In genomic region chr13:46289260-46289955, GRCh38 we compare ENCODE assay signal across 13 cellular contexts.
A peak's percentile ranks its signal among the peaks of the same experiment; 100 is the strongest.
DNase-seq lines count a peak whose midpoint lies in the region; ATAC-seq and TF ChIP-seq lines count a peak whose summit lies in the region.
"Had no signal": no experiment of that assay in that cellular context is flagged by ENCODE, and none has a peak within 500 bp of the region (broad histone marks: within the 10 kb centered on the region; RNA-seq: fewer than 3 reads in every experiment).

No MANE protein-coding gene starts in this region.

- H3K4me3 ChIP-seq in OCI-LY7 (ENCODE audit: low read depth, low read length, poor library complexity, severe bottlenecking) = no peak overlapping the region
- H3K4me3 ChIP-seq: esophagus muscularis mucosa, heart left ventricle had no signal

- H2AFZ ChIP-seq in OCI-LY7 (ENCODE audit: low read length) = no peak overlapping the region

- H3K79me2 ChIP-seq in OCI-LY7 (ENCODE audit: insufficient read depth, low read depth, low read length) = no peaks in the 10 kb centered on the region

- TF ChIP-seq CTCF in C4-2B (conservative IDR thresholded peaks at IDR 0.05) (peak; percentile 58), OCI-LY7 (conservative IDR thresholded peaks at IDR 0.05; ENCODE audit: low read length) (peak; percentile 58; the same call in 1 of the 2 replicates)

- CTCF ChIA-PET in OCI-LY7 (lab: Charles Lee; ENCODE audit: unreplicated experiment) = no interaction called here

- intact Hi-C loops in OCI-LY7 (cut with micrococcal nuclease; ENCODE audit: unreplicated experiment) = no loop called here

- no peaks in the 10 kb centered on the region for H3K9me2 ChIP-seq in OCI-LY7 (ENCODE audit: insufficient read depth, low read length)

- H4K20me1 ChIP-seq in OCI-LY7 (ENCODE audit: insufficient read depth, low read length) = no peaks in the 10 kb centered on the region

- H3K4me2 ChIP-seq in OCI-LY7 (ENCODE audit: low read length) = no peak overlapping the region

- POLR2A ChIA-PET in OCI-LY7 (lab: Charles Lee) = no interaction called here

- no peaks in the 10 kb centered on the region for H3K4me1 ChIP-seq in OCI-LY7 (ENCODE audit: insufficient read depth, low read length, poor library complexity, severe bottlenecking)
- H3K4me1 ChIP-seq: esophagus muscularis mucosa, heart left ventricle had no signal

- ATAC-seq in GM19395 (IDR thresholded peaks at IDR 0.05; ENCODE audit: unreplicated experiment) (peak; percentile 5), GM19467 (IDR thresholded peaks at IDR 0.05; ENCODE audit: unreplicated experiment) (no peak), HG03520 (IDR thresholded peaks at IDR 0.05; ENCODE audit: unreplicated experiment) (no peak), HG02623 (IDR thresholded peaks at IDR 0.05; ENCODE audit: unreplicated experiment) (no peak)
- ATAC-seq: sciatic nerve had no signal

- no peaks in the 10 kb centered on the region for H3K36me3 ChIP-seq in OCI-LY7 (ENCODE audit: insufficient read depth, low read length)
- H3K36me3 ChIP-seq: esophagus muscularis mucosa, heart left ventricle had no signal

- no peak overlapping the region for H3K27ac ChIP-seq in C4-2B
- no peak overlapping the region for H3K27ac ChIP-seq in OCI-LY7 (ENCODE audit: low read depth, low read length, poor library complexity, severe bottlenecking)
- H3K27ac ChIP-seq: esophagus muscularis mucosa, heart left ventricle had no signal

- no peaks in the 10 kb centered on the region for H3K9me3 ChIP-seq in OCI-LY7 (ENCODE audit: low read length)
- H3K9me3 ChIP-seq: esophagus muscularis mucosa, heart left ventricle had no signal

- DNase-seq in OCI-LY7 (ENCODE audit: low spot score) (no peak), fibroblast of peridontal ligament (ENCODE audit: extremely low read depth) (peak; percentile 8)
- DNase-seq in stimulated activated CD4-positive, alpha-beta T cell treated with anti-CD3 and anti-CD28 coated beads, Interleukin-4, amount 100 ng/mL, for 24 hours = no peak
- DNase-seq: activated CD4-positive, alpha-beta T cell treated with anti-CD3 and anti-CD28 coated beads for 36 hours; activated T-cell treated with anti-CD3 and anti-CD28 coated beads, Interleukin-2, amount 50 U/mL, for 1 hour; heart left ventricle had no signal

- no TSS peak for BruUV-seq in OCI-LY7 (replicated peaks; lab: Mats Ljungman, UMichigan)
